In the genomic region with DNA sequence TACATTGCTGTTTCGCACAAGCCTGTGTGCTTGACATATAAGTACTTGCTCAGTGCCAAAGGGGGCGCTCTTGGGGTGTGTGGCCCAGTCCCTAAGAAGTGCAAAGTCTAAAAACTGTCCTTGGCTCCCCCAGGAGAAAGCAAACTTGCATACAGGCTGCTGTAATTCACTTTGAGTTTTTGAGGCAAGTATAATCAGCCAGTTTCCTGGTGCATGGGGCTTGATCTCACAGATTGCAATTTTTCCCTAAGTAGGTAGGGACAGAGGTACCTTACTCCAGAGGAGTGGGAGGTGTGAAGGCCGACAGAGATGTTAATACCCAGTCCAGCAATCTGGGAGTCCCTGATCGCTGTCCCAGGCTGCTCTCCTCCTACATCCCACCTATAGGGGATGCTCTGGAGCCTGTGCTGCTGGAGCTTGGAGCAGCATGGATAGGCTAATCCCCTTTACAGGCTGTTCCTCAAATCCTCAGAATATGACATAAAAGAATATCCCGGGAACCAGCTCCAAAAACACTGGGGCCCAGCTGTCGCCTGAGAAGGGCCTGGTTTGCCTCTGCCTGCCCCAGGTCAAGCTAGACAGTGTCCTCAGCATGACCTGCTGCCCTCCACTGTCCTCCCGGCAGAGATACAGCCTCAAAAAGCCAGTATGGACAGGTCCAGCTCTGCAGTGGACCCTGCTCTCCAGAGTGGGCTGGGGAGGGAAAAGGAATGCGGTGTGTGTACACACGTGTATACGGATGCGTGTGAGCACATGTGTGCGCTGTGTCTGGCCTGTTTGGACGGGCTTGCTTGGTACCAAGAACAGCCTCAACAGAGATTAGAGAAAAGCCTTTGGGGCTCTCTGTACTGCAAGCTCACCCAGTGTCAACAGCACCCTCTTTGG, we compare ENCODE assay signal across 8 cellular contexts.
DNase-seq lines count a peak whose midpoint lies in the region; ATAC-seq and TF ChIP-seq lines count a peak whose summit lies in the region.

No MANE protein-coding gene starts in this region.

- no peaks in the 10 kb centered on the region for H3K9me3 Mint-ChIP-seq in WTC11

- no peaks in the 10 kb centered on the region; the same call in 1 of the 2 replicates for H3K27me3 Mint-ChIP-seq in WTC11 (ENCODE audit: low read depth)

- H3K4me1 Mint-ChIP-seq in WTC11 = peaks cover 73% of the 10 kb centered on the region

- intact Hi-C loops in transverse colon (cut with DNase I; ENCODE audit: low total_unique reads) = loop anchor here (10.0 kb wide), 1 partner anchor 94 kb away; no protein-coding TSS in a partner anchor
- intact Hi-C loops in head of caudate nucleus (cut with DNase I) = loop anchor here (10.0 kb wide), 1 partner anchor 94 kb away; no protein-coding TSS in a partner anchor

- peak overlapping the region; percentile 68 for H3K27ac Mint-ChIP-seq in WTC11

- H3K9me3 ChIP-seq in transverse colon = no peaks in the 10 kb centered on the region

- POLR2A ChIA-PET in WTC11 (lab: Charles Lee) = no interaction called here

- H3K4me3 ChIP-seq in AG10803 (ENCODE audit: low read length) (no peak overlapping the region), transverse colon (no peak overlapping the region)

- CTCF ChIA-PET in WTC11 (lab: Charles Lee) = interaction anchor here (0.6 to 1.9 kb wide), 27 partner anchors 9 to 293 kb away, joined by 3 to 15 read pairs (median 4); no protein-coding TSS in a partner anchor

- H3K36me3 ChIP-seq in transverse colon = no peaks in the 10 kb centered on the region

- in situ Hi-C loops in transverse colon (cut with MboI; ENCODE audit: low pct_ligation_motif_present in 1 of 4, low pct_unique_long_range_greater_than_20kb in 1 of 4, low sequenced_read_pairs in 3 of 4) = loop anchor here in 2 of 4 donors (25.0 kb wide), 1 partner anchor 92 kb away; no protein-coding TSS in a partner anchor

- TF ChIP-seq EP300 in transverse colon (IDR thresholded peaks at IDR 0.05; ENCODE audit: low read depth) = peak; percentile 20

- TF ChIP-seq CTCF in AG10803 (conservative IDR thresholded peaks at IDR 0.05; ENCODE audit: low read length) = peak; percentile 55
- TF ChIP-seq CTCF in WTC11 (IDR thresholded peaks at IDR 0.05) = peak; percentile 63
- TF ChIP-seq CTCF in transverse colon (IDR thresholded peaks at IDR 0.05) = peak; percentile 33 to 74 (median 46)

- H3K4me3 Mint-ChIP-seq in WTC11 = no peak overlapping the region

- peaks cover 68 to 87% (median 79%) of the 10 kb centered on the region in 4 donors for H3K4me1 ChIP-seq in transverse colon

- no peak for TF ChIP-seq POLR2A in transverse colon (IDR thresholded peaks at IDR 0.05)

- no peaks in the 10 kb centered on the region for H3K36me3 Mint-ChIP-seq in WTC11

- H3K27ac ChIP-seq in transverse colon = peak overlapping the region; percentile 87 to 92 (median 88)

- ATAC-seq in WTC11 (peak; percentile 62), GM19035 (IDR thresholded peaks at IDR 0.05; ENCODE audit: unreplicated experiment) (no peak), HG02759 (IDR thresholded peaks at IDR 0.05; ENCODE audit: unreplicated experiment) (no peak)

- DNase-seq in AG10803 (ENCODE audit: low read depth) = peak; percentile 44
- DNase-seq in HT-29 (ENCODE audit: low spot score) = peak; percentile 39
- peak; percentile 73 for DNase-seq in WTC11 (ENCODE audit: low spot score)
- peak; percentile 68 for DNase-seq in iris pigment epithelial cell (ENCODE audit: low read depth)
- DNase-seq in transverse colon = peak; percentile 79
- no peak for DNase-seq in head of caudate nucleus

- 33 to 49% methylated on average over 1 to 13 of the region's 13 CpGs for WGBS in transverse colon (ENCODE audit: low coverage in 1 of 2), 2 donors

- H3K27me3 ChIP-seq in transverse colon = no peaks in the 10 kb centered on the region

TF ChIP-seq in WTC11, 78 proteins besides CTCF, POLR2A, EP300 and RAD21 (continues in another document):
- TF ChIP-seq IRF2 (CRISPR knock-in tag; IDR thresholded peaks at IDR 0.05; ENCODE audit: borderline replicate concordance, low read depth) (no peak), OVOL2 (CRISPR knock-in tag; IDR thresholded peaks at IDR 0.05; ENCODE audit: borderline replicate concordance) (no peak), CREB1 (CRISPR knock-in tag; IDR thresholded peaks at IDR 0.05) (no peak), CREM (CRISPR knock-in tag; IDR thresholded peaks at IDR 0.05) (no peak), ELF4 (CRISPR knock-in tag; IDR thresholded peaks at IDR 0.05; ENCODE audit: low read depth) (no peak), SP1 (CRISPR knock-in tag; conservative IDR thresholded peaks at IDR 0.05) (no peak), JUN (CRISPR knock-in tag; IDR thresholded peaks at IDR 0.05) (no peak), GABPB1 (CRISPR knock-in tag; IDR thresholded peaks at IDR 0.05) (no peak; the same call in 1 of the 2 replicates), FOXP1 (CRISPR knock-in tag; IDR thresholded peaks at IDR 0.05; ENCODE audit: borderline replicate concordance) (no peak)
- TF ChIP-seq, protein P1, sequence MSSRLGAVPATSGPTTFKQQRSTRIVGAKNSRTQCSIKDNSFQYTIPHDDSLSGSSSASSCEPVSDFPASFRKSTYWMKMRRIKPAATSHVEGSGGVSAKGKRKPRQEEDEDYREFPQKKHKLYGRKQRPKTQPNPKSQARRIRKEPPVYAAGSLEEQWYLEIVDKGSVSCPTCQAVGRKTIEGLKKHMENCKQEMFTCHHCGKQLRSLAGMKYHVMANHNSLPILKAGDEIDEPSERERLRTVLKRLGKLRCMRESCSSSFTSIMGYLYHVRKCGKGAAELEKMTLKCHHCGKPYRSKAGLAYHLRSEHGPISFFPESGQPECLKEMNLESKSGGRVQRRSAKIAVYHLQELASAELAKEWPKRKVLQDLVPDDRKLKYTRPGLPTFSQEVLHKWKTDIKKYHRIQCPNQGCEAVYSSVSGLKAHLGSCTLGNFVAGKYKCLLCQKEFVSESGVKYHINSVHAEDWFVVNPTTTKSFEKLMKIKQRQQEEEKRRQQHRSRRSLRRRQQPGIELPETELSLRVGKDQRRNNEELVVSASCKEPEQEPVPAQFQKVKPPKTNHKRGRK (CRISPR knock-in tag; IDR thresholded peaks at IDR 0.05; ENCODE audit: borderline replicate concordance) = no peak
- TF ChIP-seq, protein P2, sequence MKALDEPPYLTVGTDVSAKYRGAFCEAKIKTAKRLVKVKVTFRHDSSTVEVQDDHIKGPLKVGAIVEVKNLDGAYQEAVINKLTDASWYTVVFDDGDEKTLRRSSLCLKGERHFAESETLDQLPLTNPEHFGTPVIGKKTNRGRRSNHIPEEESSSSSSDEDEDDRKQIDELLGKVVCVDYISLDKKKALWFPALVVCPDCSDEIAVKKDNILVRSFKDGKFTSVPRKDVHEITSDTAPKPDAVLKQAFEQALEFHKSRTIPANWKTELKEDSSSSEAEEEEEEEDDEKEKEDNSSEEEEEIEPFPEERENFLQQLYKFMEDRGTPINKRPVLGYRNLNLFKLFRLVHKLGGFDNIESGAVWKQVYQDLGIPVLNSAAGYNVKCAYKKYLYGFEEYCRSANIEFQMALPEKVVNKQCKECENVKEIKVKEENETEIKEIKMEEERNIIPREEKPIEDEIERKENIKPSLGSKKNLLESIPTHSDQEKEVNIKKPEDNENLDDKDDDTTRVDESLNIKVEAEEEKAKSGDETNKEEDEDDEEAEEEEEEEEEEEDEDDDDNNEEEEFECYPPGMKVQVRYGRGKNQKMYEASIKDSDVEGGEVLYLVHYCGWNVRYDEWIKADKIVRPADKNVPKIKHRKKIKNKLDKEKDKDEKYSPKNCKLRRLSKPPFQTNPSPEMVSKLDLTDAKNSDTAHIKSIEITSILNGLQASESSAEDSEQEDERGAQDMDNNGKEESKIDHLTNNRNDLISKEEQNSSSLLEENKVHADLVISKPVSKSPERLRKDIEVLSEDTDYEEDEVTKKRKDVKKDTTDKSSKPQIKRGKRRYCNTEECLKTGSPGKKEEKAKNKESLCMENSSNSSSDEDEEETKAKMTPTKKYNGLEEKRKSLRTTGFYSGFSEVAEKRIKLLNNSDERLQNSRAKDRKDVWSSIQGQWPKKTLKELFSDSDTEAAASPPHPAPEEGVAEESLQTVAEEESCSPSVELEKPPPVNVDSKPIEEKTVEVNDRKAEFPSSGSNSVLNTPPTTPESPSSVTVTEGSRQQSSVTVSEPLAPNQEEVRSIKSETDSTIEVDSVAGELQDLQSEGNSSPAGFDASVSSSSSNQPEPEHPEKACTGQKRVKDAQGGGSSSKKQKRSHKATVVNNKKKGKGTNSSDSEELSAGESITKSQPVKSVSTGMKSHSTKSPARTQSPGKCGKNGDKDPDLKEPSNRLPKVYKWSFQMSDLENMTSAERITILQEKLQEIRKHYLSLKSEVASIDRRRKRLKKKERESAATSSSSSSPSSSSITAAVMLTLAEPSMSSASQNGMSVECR (CRISPR knock-in tag; IDR thresholded peaks at IDR 0.05; ENCODE audit: borderline replicate concordance) = no peak
- TF ChIP-seq, protein P3, sequence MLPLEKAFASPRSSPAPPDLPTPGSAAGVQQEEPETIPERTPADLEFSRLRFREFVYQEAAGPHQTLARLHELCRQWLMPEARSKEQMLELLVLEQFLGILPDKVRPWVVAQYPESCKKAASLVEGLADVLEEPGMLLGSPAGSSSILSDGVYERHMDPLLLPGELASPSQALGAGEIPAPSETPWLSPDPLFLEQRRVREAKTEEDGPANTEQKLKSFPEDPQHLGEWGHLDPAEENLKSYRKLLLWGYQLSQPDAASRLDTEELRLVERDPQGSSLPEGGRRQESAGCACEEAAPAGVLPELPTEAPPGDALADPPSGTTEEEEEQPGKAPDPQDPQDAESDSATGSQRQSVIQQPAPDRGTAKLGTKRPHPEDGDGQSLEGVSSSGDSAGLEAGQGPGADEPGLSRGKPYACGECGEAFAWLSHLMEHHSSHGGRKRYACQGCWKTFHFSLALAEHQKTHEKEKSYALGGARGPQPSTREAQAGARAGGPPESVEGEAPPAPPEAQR (CRISPR knock-in tag; IDR thresholded peaks at IDR 0.05) = no peak
- TF ChIP-seq, protein P4, sequence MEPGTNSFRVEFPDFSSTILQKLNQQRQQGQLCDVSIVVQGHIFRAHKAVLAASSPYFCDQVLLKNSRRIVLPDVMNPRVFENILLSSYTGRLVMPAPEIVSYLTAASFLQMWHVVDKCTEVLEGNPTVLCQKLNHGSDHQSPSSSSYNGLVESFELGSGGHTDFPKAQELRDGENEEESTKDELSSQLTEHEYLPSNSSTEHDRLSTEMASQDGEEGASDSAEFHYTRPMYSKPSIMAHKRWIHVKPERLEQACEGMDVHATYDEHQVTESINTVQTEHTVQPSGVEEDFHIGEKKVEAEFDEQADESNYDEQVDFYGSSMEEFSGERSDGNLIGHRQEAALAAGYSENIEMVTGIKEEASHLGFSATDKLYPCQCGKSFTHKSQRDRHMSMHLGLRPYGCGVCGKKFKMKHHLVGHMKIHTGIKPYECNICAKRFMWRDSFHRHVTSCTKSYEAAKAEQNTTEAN (CRISPR knock-in tag; IDR thresholded peaks at IDR 0.05) = no peak

Comparison
In these comparisons a context has a peak if more than half of its experiments do, and no peak if none do; other contexts are left out.
1. DNase-seq: peak in AG10803 (single experiment), HT-29 (single experiment), WTC11 (single experiment), iris pigment epithelial cell (single experiment) and transverse colon (single experiment); none in head of caudate nucleus (0 of 42).
2. Peak in every context shown above with its lines, with median percentiles within 50 percentile points of each other: CTCF ChIP-seq.